27 cellular contexts compared by ENCODE assay signal in genomic region chrX:130714665-130715064, GRCh38.
"Had no signal": no experiment of that assay in that cellular context is flagged by ENCODE, and none has a peak within 500 bp of the region (broad histone marks: within the 10 kb centered on the region; RNA-seq: fewer than 3 reads in every experiment).

No MANE protein-coding gene starts in this region.

- H3K27ac Mint-ChIP-seq: mesothelial cell of epicardium; natural killer cell; nephron progenitor cell; neural progenitor cell; progenitor cell of endocrine pancreas; stimulated activated memory B cell treated with anti-CD40 and anti-IgM and Interleukin-4, amounts not matched to agents 10 μg/mL and 1 μg/mL and 100 μg/mL, for 72 hours; type B pancreatic cell had no signal

- H3K4me3 Mint-ChIP-seq: mesothelial cell of epicardium; naive B cell; natural killer cell; nephron progenitor cell; neural progenitor cell; stimulated activated memory B cell treated with anti-CD40 and anti-IgM and Interleukin-4, amounts not matched to agents 10 μg/mL and 1 μg/mL and 100 μg/mL, for 72 hours; stimulated activated naive CD8-positive, alpha-beta T cell treated with anti-CD3 and anti-CD28 coated beads, Interleukin-15, amount 100 ng/mL, for 72 hours; type B pancreatic cell had no signal

- H3K9ac ChIP-seq: neural progenitor cell, parathyroid adenoma had no signal

- ATAC-seq: natural killer cell; right cardiac atrium; stimulated activated memory B cell treated with anti-CD40 and anti-IgM and Interleukin-4, amounts not matched to agents 10 μg/mL and 1 μg/mL and 100 μg/mL, for 72 hours; stimulated activated naive CD8-positive, alpha-beta T cell treated with anti-CD3 and anti-CD28 coated beads, Interleukin-15, amount 100 ng/mL, for 72 hours had no signal

- H2AFZ ChIP-seq: neural progenitor cell, parathyroid adenoma had no signal

- H3K9me3 Mint-ChIP-seq: mesothelial cell of epicardium; natural killer cell; nephron progenitor cell; neural progenitor cell; stimulated activated memory B cell treated with anti-CD40 and anti-IgM and Interleukin-4, amounts not matched to agents 10 μg/mL and 1 μg/mL and 100 μg/mL, for 72 hours; stimulated activated naive CD8-positive, alpha-beta T cell treated with anti-CD3 and anti-CD28 coated beads, Interleukin-15, amount 100 ng/mL, for 72 hours; type B pancreatic cell had no signal

- H3K27me3 Mint-ChIP-seq: naive B cell; progenitor cell of endocrine pancreas; stimulated activated memory B cell treated with anti-CD40 and anti-IgM and Interleukin-4, amounts not matched to agents 10 μg/mL and 1 μg/mL and 100 μg/mL, for 72 hours; stimulated activated naive CD8-positive, alpha-beta T cell treated with anti-CD3 and anti-CD28 coated beads, Interleukin-15, amount 100 ng/mL, for 72 hours; type B pancreatic cell had no signal

- H3K79me2 ChIP-seq: parathyroid adenoma had no signal

- H3K4me1 ChIP-seq: neural progenitor cell, parathyroid adenoma, tibial nerve, uterus had no signal

- H3K4me2 ChIP-seq: neural progenitor cell, smooth muscle cell had no signal

- H3K4me1 Mint-ChIP-seq: naive B cell; stimulated activated memory B cell treated with anti-CD40 and anti-IgM and Interleukin-4, amounts not matched to agents 10 μg/mL and 1 μg/mL and 100 μg/mL, for 72 hours; stimulated activated naive CD8-positive, alpha-beta T cell treated with anti-CD3 and anti-CD28 coated beads, Interleukin-15, amount 100 ng/mL, for 72 hours had no signal

- H3K4me3 ChIP-seq: lung, neural progenitor cell, sigmoid colon, smooth muscle cell, tibial nerve, uterus had no signal

- H3K36me3 Mint-ChIP-seq: mesothelial cell of epicardium, naive B cell, natural killer cell, neural progenitor cell, type B pancreatic cell had no signal

- H3K27me3 ChIP-seq: neural progenitor cell, neutrophil, sigmoid colon, tibial nerve, uterus had no signal

- H3K9me3 ChIP-seq: neutrophil, sigmoid colon, tibial nerve, uterus had no signal

- H3K27ac ChIP-seq: neural progenitor cell, neutrophil, parathyroid adenoma, sigmoid colon, tibial nerve, uterus had no signal

- H3K36me3 ChIP-seq: neural progenitor cell, neutrophil, sigmoid colon, tibial nerve, uterus had no signal

- DNase-seq: islet precursor cell; mesendoderm; naive B cell; natural killer cell; nephron progenitor cell; occipital lobe; retina; right cardiac atrium; sigmoid colon; stimulated activated CD4-positive, alpha-beta T cell treated with anti-CD3 and anti-CD28 coated beads, Interleukin-1b, Interleukin-23, amount 100 ng/mL, for 48 hours; stimulated activated CD4-positive, alpha-beta T cell treated with anti-CD3 and anti-CD28 coated beads, Interleukin-2, amount 100 ng/mL, for 48 hours; stimulated activated CD4-positive, alpha-beta T cell treated with anti-CD3 and anti-CD28 coated beads, Interleukin-4, amount 100 ng/mL, for 4 hours; stimulated activated CD8-positive, alpha-beta memory T cell treated with anti-CD3 and anti-CD28 coated beads, Interleukin-4, amount 100 ng/mL, for 48 hours; stimulated activated naive CD4-positive, alpha-beta T cell treated with Interleukin-2 at 50 U/mL for 16 hours; stimulated activated naive CD8-positive, alpha-beta T cell treated with anti-CD3 and anti-CD28 coated beads, Interleukin-15, amount 100 ng/mL, for 72 hours; substantia nigra; uterus had no signal
